28 cellular contexts compared by ENCODE assay signal in genomic region chr10:102046095-102046494, GRCh38.
"Had no signal": no experiment of that assay in that cellular context is flagged by ENCODE, and none has a peak within 500 bp of the region (broad histone marks: within the 10 kb centered on the region; RNA-seq: fewer than 3 reads in every experiment).

No MANE protein-coding gene starts in this region.

- H3K36me3 Mint-ChIP-seq: neural progenitor cell had no signal

- DNase-seq: colonic mucosa; dermis blood vessel endothelial cell; effector memory CD4-positive, alpha-beta T cell; foreskin keratinocyte; heart left ventricle; kidney; mammary epithelial cell; mesendoderm; midbrain; naive thymus-derived CD4-positive, alpha-beta T cell; stimulated activated CD4-positive, alpha-beta T cell treated with anti-CD3 and anti-CD28 coated beads, Interleukin-12 subunit alpha, Interleukin-12 subunit beta, amount 100 ng/mL, for 4 hours; stimulated activated CD4-positive, alpha-beta T cell treated with anti-CD3 and anti-CD28 coated beads, Interleukin-1b, Interleukin-23, amount 100 ng/mL, for 48 hours; stimulated activated CD4-positive, alpha-beta T cell treated with anti-CD3 and anti-CD28 coated beads, Interleukin-4, amount 100 ng/mL, for 1 hour; stimulated activated naive CD8-positive, alpha-beta T cell treated with anti-CD3 and anti-CD28 coated beads, Interleukin-15, Interleukin-2, amounts not matched to agents 100 U/mL and 50 U/mL, for 24 hours had no signal

- H3K4me1 ChIP-seq: colonic mucosa, foreskin keratinocyte, neural progenitor cell, parathyroid adenoma, right lobe of liver, vagina had no signal

- H3K36me3 ChIP-seq: colonic mucosa, esophagus muscularis mucosa, gastroesophageal sphincter, heart left ventricle, neural progenitor cell, right lobe of liver, tibial nerve, vagina had no signal

- H3K27ac ChIP-seq: colonic mucosa, esophagus muscularis mucosa, foreskin keratinocyte, gastroesophageal sphincter, heart left ventricle, hepatocyte, neural progenitor cell, parathyroid adenoma, right lobe of liver, thoracic aorta, tibial nerve, vagina had no signal

- ATAC-seq: foreskin keratinocyte; gastroesophageal sphincter; heart left ventricle; left lobe of liver; naive thymus-derived CD4-positive, alpha-beta T cell; right lobe of liver; stimulated activated memory B cell treated with anti-CD40 and anti-IgM and Interleukin-4, amounts not matched to agents 10 μg/mL and 1 μg/mL and 100 μg/mL, for 72 hours; stimulated activated naive CD8-positive, alpha-beta T cell treated with anti-CD3 and anti-CD28 coated beads, Interleukin-15, Interleukin-2, amounts not matched to agents 100 U/mL and 50 U/mL, for 24 hours had no signal

- H3K27ac Mint-ChIP-seq: nephron; neural progenitor cell; progenitor cell of endocrine pancreas; stimulated activated memory B cell treated with anti-CD40 and anti-IgM and Interleukin-4, amounts not matched to agents 10 μg/mL and 1 μg/mL and 100 μg/mL, for 72 hours had no signal

- H3K27me3 ChIP-seq: colonic mucosa, esophagus muscularis mucosa, foreskin keratinocyte, gastroesophageal sphincter, heart left ventricle, hepatocyte, neural progenitor cell, right lobe of liver, tibial nerve, vagina had no signal

- H3K9me3 ChIP-seq: colonic mucosa, esophagus muscularis mucosa, gastroesophageal sphincter, heart left ventricle, right lobe of liver, thoracic aorta, tibial nerve, vagina had no signal

- H3K27me3 Mint-ChIP-seq: naive thymus-derived CD4-positive, alpha-beta T cell; progenitor cell of endocrine pancreas; stimulated activated memory B cell treated with anti-CD40 and anti-IgM and Interleukin-4, amounts not matched to agents 10 μg/mL and 1 μg/mL and 100 μg/mL, for 72 hours had no signal

- H3K9me3 Mint-ChIP-seq: naive thymus-derived CD4-positive, alpha-beta T cell; nephron; neural progenitor cell; stimulated activated memory B cell treated with anti-CD40 and anti-IgM and Interleukin-4, amounts not matched to agents 10 μg/mL and 1 μg/mL and 100 μg/mL, for 72 hours had no signal

- H3K4me3 ChIP-seq: colonic mucosa, esophagus muscularis mucosa, gastroesophageal sphincter, heart left ventricle, hepatocyte, neural progenitor cell, right lobe of liver, smooth muscle cell, thoracic aorta, tibial nerve, vagina had no signal

- H3K4me3 Mint-ChIP-seq: naive thymus-derived CD4-positive, alpha-beta T cell; nephron; neural progenitor cell; stimulated activated memory B cell treated with anti-CD40 and anti-IgM and Interleukin-4, amounts not matched to agents 10 μg/mL and 1 μg/mL and 100 μg/mL, for 72 hours had no signal
